ENCODE assay signal across 18 cellular contexts in genomic region chr4:115249808-115250207, GRCh38.
"Had no signal": no experiment of that assay in that cellular context is flagged by ENCODE, and none has a peak within 500 bp of the region (broad histone marks: within the 10 kb centered on the region; RNA-seq: fewer than 3 reads in every experiment).

No MANE protein-coding gene starts in this region.

- ATAC-seq: activated CD4-positive, alpha-beta T cell treated with anti-CD3 and anti-CD28 coated beads for 36 hours; gastrocnemius medialis; left lobe of liver; psoas muscle; right cardiac atrium had no signal

- H3K9me3 Mint-ChIP-seq: activated CD4-positive, alpha-beta memory T cell treated with anti-CD3 and anti-CD28 coated beads for 36 hours; brain; central memory CD8-positive, alpha-beta T cell; neural crest cell had no signal

- H3K27me3 Mint-ChIP-seq: activated CD4-positive, alpha-beta memory T cell treated with anti-CD3 and anti-CD28 coated beads for 36 hours; activated CD4-positive, alpha-beta T cell treated with anti-CD3 and anti-CD28 coated beads for 36 hours; activated naive CD8-positive, alpha-beta T cell; brain; central memory CD8-positive, alpha-beta T cell had no signal

- DNase-seq: activated CD4-positive, alpha-beta memory T cell treated with anti-CD3 and anti-CD28 coated beads for 36 hours; activated CD4-positive, alpha-beta T cell treated with anti-CD3 and anti-CD28 coated beads for 36 hours; activated T-cell treated with anti-CD3 and anti-CD28 coated beads for 4 hours; colonic mucosa; gastrocnemius medialis; head of caudate nucleus; kidney; psoas muscle; right cardiac atrium; stimulated activated CD4-positive, alpha-beta T cell treated with anti-CD3 and anti-CD28 coated beads, Interleukin-2, amount 100 ng/mL, for 24 hours; stimulated activated naive CD4-positive, alpha-beta T cell treated with Interleukin-2 at 50 U/mL for 16 hours; thyroid gland had no signal

- H3K4me1 Mint-ChIP-seq: activated CD4-positive, alpha-beta T cell treated with anti-CD3 and anti-CD28 coated beads for 36 hours; neural crest cell had no signal

- H3K4me3 Mint-ChIP-seq: activated CD4-positive, alpha-beta memory T cell treated with anti-CD3 and anti-CD28 coated beads for 36 hours; activated CD4-positive, alpha-beta T cell treated with anti-CD3 and anti-CD28 coated beads for 36 hours; activated naive CD8-positive, alpha-beta T cell; brain; central memory CD8-positive, alpha-beta T cell; neural crest cell; T-helper 2 cell treated with Interferon-gamma antibody and Interleukin-4, amounts not matched to agents 5 μg/mL and 100 μg/mL, for 36 hours had no signal

- H3K27ac Mint-ChIP-seq: activated CD4-positive, alpha-beta memory T cell treated with anti-CD3 and anti-CD28 coated beads for 36 hours; activated CD4-positive, alpha-beta T cell treated with anti-CD3 and anti-CD28 coated beads for 36 hours; activated naive CD8-positive, alpha-beta T cell; brain; T-helper 2 cell treated with Interferon-gamma antibody and Interleukin-4, amounts not matched to agents 5 μg/mL and 100 μg/mL, for 36 hours had no signal

- H3K36me3 Mint-ChIP-seq: activated CD4-positive, alpha-beta memory T cell treated with anti-CD3 and anti-CD28 coated beads for 36 hours; activated naive CD8-positive, alpha-beta T cell; brain had no signal
